In the genomic region with DNA sequence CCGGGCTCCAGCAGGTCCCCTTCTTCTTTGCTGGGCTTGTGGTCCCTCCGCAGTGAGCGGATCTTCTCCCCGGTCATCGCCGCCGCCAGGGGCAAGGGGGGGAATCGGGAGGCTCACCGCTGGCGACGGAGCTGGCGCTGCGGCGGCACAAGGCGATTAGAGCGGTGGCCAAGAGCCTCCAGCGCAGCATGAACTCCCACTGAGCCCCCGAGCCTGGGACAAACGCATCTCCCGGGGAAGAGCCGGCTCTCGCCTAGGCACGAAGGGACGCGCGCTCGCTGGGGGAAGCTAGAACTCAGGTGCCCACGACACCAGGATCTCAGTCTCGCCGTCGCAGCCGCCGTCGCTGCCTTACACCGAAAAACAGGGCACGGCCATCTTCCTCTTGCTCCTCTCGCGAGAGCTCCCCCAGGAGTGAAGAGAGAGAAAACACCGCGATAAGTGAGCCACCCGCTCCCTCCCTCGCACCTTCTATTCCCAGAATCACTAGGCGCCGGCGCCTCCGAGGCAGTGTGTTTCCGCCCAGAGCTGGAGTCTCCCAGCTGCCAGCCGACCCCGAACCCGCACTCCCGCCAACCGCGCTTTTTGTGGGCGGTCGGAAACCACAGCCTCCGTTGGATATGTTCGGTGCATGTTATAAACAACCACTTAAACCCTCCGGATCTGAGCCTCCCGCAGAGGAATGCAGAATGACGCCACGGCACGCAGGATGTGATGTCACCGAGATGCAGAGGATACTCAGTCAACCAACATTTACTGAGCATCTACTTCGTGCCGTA, we compare ENCODE assay signal across 8 cellular contexts. TPM values are rescaled to one million over a fixed set of nuclear protein-coding genes. Genes with fewer than 3 reads are reported as not detected.
DNase-seq lines count a peak whose midpoint lies in the region; ATAC-seq and TF ChIP-seq lines count a peak whose summit lies in the region.

Gene ANKRD13C (minus strand): TSS at position 391 of the 779 bp plus-strand sequence. CDS start 314 bp downstream, at position 77.

- intact Hi-C loops in left ventricle myocardium superior (cut with micrococcal nuclease) (no loop called here), prostate gland (cut with DNase I) (loop anchor here (2.0 to 5.0 kb wide), 3 partner anchors 56 to 147 kb away; partner anchors contain the start of genes CTH, LRRC40 and SRSF11)

- H3K9me3 Mint-ChIP-seq in T-helper 1 cell treated with Interleukin-12 subunit alpha and Interleukin-12 subunit beta and Interleukin-4 antibody, amounts not matched to agents 30 μg/mL and 1 μg/mL, for 36 hours = no peaks in the 10 kb centered on the region

- ATAC-seq in HG02884 (IDR thresholded peaks at IDR 0.05; ENCODE audit: unreplicated experiment) (peak; percentile 82), left ventricle myocardium superior (peak; percentile 99)

- H3K4me1 Mint-ChIP-seq in T-helper 1 cell treated with Interleukin-12 subunit alpha and Interleukin-12 subunit beta and Interleukin-4 antibody, amounts not matched to agents 30 μg/mL and 1 μg/mL, for 36 hours (ENCODE audit: low read depth) = peaks cover 28% of the 10 kb centered on the region

- H3K4me1 ChIP-seq in prostate gland (replicated peaks) = no peaks in the 10 kb centered on the region
- no peaks in the 10 kb centered on the region for H3K4me1 ChIP-seq in urinary bladder (ENCODE audit: insufficient read depth)

- TF ChIP-seq CTCF in GM13977 (IDR thresholded peaks at IDR 0.05; ENCODE audit: extremely low read depth, insufficient read depth, missing control alignments) (no peak), prostate gland (IDR thresholded peaks at IDR 0.05) (peak in 1 of 4 experiments; percentile 23)

- TF ChIP-seq POLR2A in prostate gland (IDR thresholded peaks at IDR 0.05) = peak; percentile 83

- peak within 1 kb of the TSS; percentile 96 for H3K27ac Mint-ChIP-seq in T-helper 1 cell treated with Interleukin-12 subunit alpha and Interleukin-12 subunit beta and Interleukin-4 antibody, amounts not matched to agents 30 μg/mL and 1 μg/mL, for 36 hours

- DNase-seq in GM13977 (ENCODE audit: low spot score) = peak; percentile 91
- DNase-seq in NCI-H1694 (lab: John Stamatoyannopoulos, UW) = peak; percentile 97
- DNase-seq in amygdala (lab: John Stamatoyannopoulos, UW) = peak; percentile 45 to 93 (median 87)
- DNase-seq in left ventricle myocardium superior = peak; percentile 92
- DNase-seq in prostate gland (ENCODE audit: low spot score) = peak; percentile 95

- H3K27ac ChIP-seq in prostate gland (peak within 1 kb of the TSS; percentile 91 to 94), urinary bladder (ENCODE audit: low read depth) (peak within 1 kb of the TSS; percentile 91)

- H3K9me3 ChIP-seq in prostate gland = no peaks in the 10 kb centered on the region

- no peaks in the 10 kb centered on the region for H3K27me3 Mint-ChIP-seq in T-helper 1 cell treated with Interleukin-12 subunit alpha and Interleukin-12 subunit beta and Interleukin-4 antibody, amounts not matched to agents 30 μg/mL and 1 μg/mL, for 36 hours (ENCODE audit: low read depth)

- under 1% methylated on average over 60 of the region's 65 CpGs for WGBS in prostate gland
- under 1% methylated on average over 65 of the region's 65 CpGs for WGBS in urinary bladder

- in situ Hi-C loops in GM13977 (cut with MboI; ENCODE audit: low pct_unique_long_range_greater_than_20kb, low sequenced_read_pairs, unreplicated experiment) = no loop called here

- peak within 1 kb of the TSS; percentile 94 for H3K4me3 Mint-ChIP-seq in T-helper 1 cell treated with Interleukin-12 subunit alpha and Interleukin-12 subunit beta and Interleukin-4 antibody, amounts not matched to agents 30 μg/mL and 1 μg/mL, for 36 hours

- H3K36me3 Mint-ChIP-seq in T-helper 1 cell treated with Interleukin-12 subunit alpha and Interleukin-12 subunit beta and Interleukin-4 antibody, amounts not matched to agents 30 μg/mL and 1 μg/mL, for 36 hours (ENCODE audit: low read depth) = peaks cover 8% of the 10 kb centered on the region

- no peaks in the 10 kb centered on the region for H3K36me3 ChIP-seq in prostate gland
- H3K36me3 ChIP-seq in urinary bladder (ENCODE audit: insufficient read depth) = no peaks in the 10 kb centered on the region

- H3K27me3 ChIP-seq in prostate gland (replicated peaks; ENCODE audit: insufficient read depth) = no peaks in the 10 kb centered on the region

- peak within 1 kb of the TSS; percentile 67 to 89 for H3K4me3 ChIP-seq in prostate gland
- peak within 1 kb of the TSS; percentile 84 for H3K4me3 ChIP-seq in urinary bladder (ENCODE audit: low read depth, low read length)

RNA-seq across cellular contexts. Expression of gene ANKRD13C, which starts in this region (rescaled TPM):
- total RNA-seq in left ventricle myocardium superior (9.3 TPM), prostate gland (10 to 100 TPM; 21.7 to 26.2 TPM), urinary bladder (79.0 TPM)
- 14.4 TPM for polyA plus RNA-seq in urinary bladder

Comparison
In these comparisons a context has a peak if more than half of its experiments do, and no peak if none do; other contexts are left out.
1. Peak in every context shown above with its lines: DNase-seq, ATAC-seq, H3K4me3 ChIP-seq and H3K27ac ChIP-seq.